ENCODE assay signal across 23 cellular contexts in the genomic region with DNA sequence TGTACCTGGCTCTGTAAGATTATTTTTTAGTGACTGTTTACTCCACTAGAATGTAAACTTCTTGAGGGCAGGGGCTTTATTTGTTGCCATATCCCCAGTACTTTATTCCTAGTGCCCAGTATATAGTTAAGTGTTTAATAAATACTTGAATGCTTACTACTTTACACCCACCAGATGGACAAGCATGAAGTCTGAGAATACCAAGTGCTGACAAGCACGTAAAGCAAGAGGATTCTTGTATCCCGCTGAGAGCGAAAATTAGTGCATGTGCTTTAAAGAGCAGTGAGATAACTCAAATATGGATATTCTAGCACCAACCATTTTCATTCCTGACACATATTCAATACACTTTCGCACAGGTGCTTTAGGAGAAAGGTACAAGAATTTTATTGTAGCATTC. TPM values are rescaled to one million over a fixed set of nuclear protein-coding genes. Genes with fewer than 3 reads are reported as not detected.
DNase-seq lines count a peak whose midpoint lies in the region; ATAC-seq and TF ChIP-seq lines count a peak whose summit lies in the region.
"Had no signal": no experiment of that assay in that cellular context is flagged by ENCODE, and none has a peak within 500 bp of the region (broad histone marks: within the 10 kb centered on the region; RNA-seq: fewer than 3 reads in every experiment).

No MANE protein-coding gene starts in this region.

- no peak for TF ChIP-seq CTCF in Caco-2 (IDR thresholded peaks at IDR 0.05; ENCODE audit: insufficient read depth in 1 of 2, low read depth in 1 of 2, low read length in 1 of 2, severe bottlenecking in 1 of 2, unreplicated experiment in 1 of 2)
- TF ChIP-seq CTCF in osteoblast (IDR thresholded peaks at IDR 0.05; ENCODE audit: extremely low read depth, low read depth, low read length): no peak

- no peak overlapping the region for H2AFZ ChIP-seq in osteoblast (ENCODE audit: low read length)

- peak overlapping the region; percentile 45 for H3K4me3 Mint-ChIP-seq in activated T-cell treated with anti-CD3 and anti-CD28 coated beads, Interleukin-2, amount 50 U/mL, for 4 hours
- peak overlapping the region; percentile 78 for H3K4me3 Mint-ChIP-seq in Caco-2 (ENCODE audit: unreplicated experiment)
- H3K4me3 Mint-ChIP-seq in central memory CD8-positive, alpha-beta T cell: peak overlapping the region; percentile 27

- H3K9me3 ChIP-seq in Caco-2: no peaks in the 10 kb centered on the region
- H3K9me3 ChIP-seq in osteoblast (ENCODE audit: low read depth, low read length): no peaks in the 10 kb centered on the region
- H3K9me3 ChIP-seq: gastroesophageal sphincter, neutrophil had no signal

- CTCF ChIA-PET in Caco-2 (lab: Charles Lee): no interaction called here
- CTCF ChIA-PET in HEK293T (lab: Yijun Ruan, JAX): no interaction called here

- no peak for DNase-seq in activated T-cell treated with anti-CD3 and anti-CD28 coated beads, Interleukin-2, amount 50 U/mL, for 4 hours
- DNase-seq in activated T-cell treated with anti-CD3 and anti-CD28 coated beads, Interleukin-2, amount 50 U/mL, for 1 hour: no peak
- DNase-seq in Caco-2: no peak
- no peak for DNase-seq in central memory CD8-positive, alpha-beta T cell (ENCODE audit: low spot score in 2 of 2)
- DNase-seq in osteoblast (ENCODE audit: insufficient read length, low spot score, missing footprints): peak; percentile 37
- no peak for DNase-seq in stimulated activated CD4-positive, alpha-beta T cell treated with anti-CD3 and anti-CD28 coated beads, Interleukin-12 subunit alpha, Interleukin-12 subunit beta, amount 100 ng/mL, for 4 hours
- no peak for DNase-seq in HEK293T (ENCODE audit: extremely low spot score)
- DNase-seq: activated CD8-positive, alpha-beta memory T cell treated with anti-CD3 and anti-CD28 coated beads, Interleukin-2, amount 50 U/mL, for 4 hours; activated naive CD4-positive, alpha-beta T cell treated with Interleukin-2 at 50 U/mL for 16 hours; aorta; caudate nucleus; dermis blood vessel endothelial cell; DMS 273 treated with DMSO at 0.1 percent for 48 hours; hypothalamus; left ventricle myocardium superior; NCI-H1092; NCI-H1930; NCI-H226; small intestine; stimulated activated CD4-positive, alpha-beta T cell treated with anti-CD3 and anti-CD28 coated beads, Interleukin-2, amount 100 ng/mL, for 24 hours had no signal

- H3K27me3 Mint-ChIP-seq in activated T-cell treated with anti-CD3 and anti-CD28 coated beads, Interleukin-2, amount 50 U/mL, for 4 hours (ENCODE audit: low read depth): peaks cover 11% of the 10 kb centered on the region
- H3K27me3 Mint-ChIP-seq in Caco-2 (ENCODE audit: insufficient read depth, unreplicated experiment): no peaks in the 10 kb centered on the region
- H3K27me3 Mint-ChIP-seq in central memory CD8-positive, alpha-beta T cell: no peaks in the 10 kb centered on the region

- no peaks in the 10 kb centered on the region for H4K20me1 ChIP-seq in osteoblast (ENCODE audit: insufficient read depth, low read length)

- intact Hi-C loops in Caco-2 (cut with micrococcal nuclease; ENCODE audit: unreplicated experiment): no loop called here

- no TSS peak for BruUV-seq in Caco-2 (replicated peaks; lab: Mats Ljungman, UMichigan)

- POLR2A ChIA-PET in Caco-2 (lab: Charles Lee): no interaction called here
- POLR2A ChIA-PET in HEK293T (lab: Yijun Ruan, JAX): no interaction called here

- peaks cover 10% of the 10 kb centered on the region for H3K9me3 Mint-ChIP-seq in activated T-cell treated with anti-CD3 and anti-CD28 coated beads, Interleukin-2, amount 50 U/mL, for 4 hours
- peaks cover 9% of the 10 kb centered on the region for H3K9me3 Mint-ChIP-seq in Caco-2 (ENCODE audit: unreplicated experiment)
- H3K9me3 Mint-ChIP-seq in central memory CD8-positive, alpha-beta T cell: peaks cover 6% of the 10 kb centered on the region

- H3K4me2 ChIP-seq in osteoblast (ENCODE audit: insufficient read depth, low read length): no peak overlapping the region

- H3K79me2 ChIP-seq in osteoblast (ENCODE audit: insufficient read depth, low read length): peaks cover 38% of the 10 kb centered on the region

- no peak overlapping the region for H3K27ac Mint-ChIP-seq in Caco-2 (ENCODE audit: unreplicated experiment)
- no peak overlapping the region for H3K27ac Mint-ChIP-seq in central memory CD8-positive, alpha-beta T cell (ENCODE audit: low read depth)

- peaks cover 5% of the 10 kb centered on the region for H3K36me3 Mint-ChIP-seq in activated T-cell treated with anti-CD3 and anti-CD28 coated beads, Interleukin-2, amount 50 U/mL, for 4 hours (ENCODE audit: insufficient read depth)
- peaks cover 19% of the 10 kb centered on the region for H3K36me3 Mint-ChIP-seq in Caco-2 (ENCODE audit: insufficient read depth, unreplicated experiment)
- peaks cover 5% of the 10 kb centered on the region for H3K36me3 Mint-ChIP-seq in central memory CD8-positive, alpha-beta T cell (ENCODE audit: insufficient read depth)

- H3K4me1 Mint-ChIP-seq in activated T-cell treated with anti-CD3 and anti-CD28 coated beads, Interleukin-2, amount 50 U/mL, for 4 hours (ENCODE audit: low read depth): peaks cover 2% of the 10 kb centered on the region
- H3K4me1 Mint-ChIP-seq in Caco-2 (ENCODE audit: low read depth, unreplicated experiment): no peaks in the 10 kb centered on the region
- H3K4me1 Mint-ChIP-seq in central memory CD8-positive, alpha-beta T cell: no peaks in the 10 kb centered on the region

- H3K27ac ChIP-seq in osteoblast (ENCODE audit: low read depth, low read length): no peak overlapping the region
- H3K27ac ChIP-seq: neutrophil, SJSA1 had no signal

- peaks cover 2% of the 10 kb centered on the region for H3K36me3 ChIP-seq in Caco-2 (ENCODE audit: control insufficient read depth, insufficient read depth, low read length)
- peaks cover 11% of the 10 kb centered on the region for H3K36me3 ChIP-seq in osteoblast (ENCODE audit: insufficient read depth, low read length)
- H3K36me3 ChIP-seq: neutrophil had no signal

- H3K4me3 ChIP-seq in Caco-2 (ENCODE audit: low read depth, low read length) (no peak overlapping the region), osteoblast (ENCODE audit: insufficient read depth, low read length) (no peak overlapping the region)

- ATAC-seq in activated T-cell treated with anti-CD3 and anti-CD28 coated beads, Interleukin-2, amount 50 U/mL, for 4 hours: no peak
- no peak for ATAC-seq in central memory CD8-positive, alpha-beta T cell (replicated peaks; ENCODE audit: extremely low read depth, poor library complexity, severe bottlenecking)
- ATAC-seq: gastroesophageal sphincter, left ventricle myocardium superior had no signal

- H3K27me3 ChIP-seq in Caco-2 (replicated peaks; ENCODE audit: control insufficient read depth, insufficient read depth, low read length): no peaks in the 10 kb centered on the region
- H3K27me3 ChIP-seq in osteoblast (ENCODE audit: insufficient read depth, low read length): no peaks in the 10 kb centered on the region
- H3K27me3 ChIP-seq: gastroesophageal sphincter, neutrophil had no signal

- no peaks in the 10 kb centered on the region for H3K4me1 ChIP-seq in Caco-2
- peaks cover 15% of the 10 kb centered on the region for H3K4me1 ChIP-seq in osteoblast (ENCODE audit: insufficient read depth, low read length)

TF ChIP-seq in HEK293T, 16 proteins besides CTCF, POLR2A, EP300 and RAD21:
- TF ChIP-seq TARDBP (IDR thresholded peaks at IDR 0.05): no peak
- TF ChIP-seq FOXA1 (IDR thresholded peaks at IDR 0.05): no peak
- TF ChIP-seq PKNOX1 (IDR thresholded peaks at IDR 0.05): no peak
- TF ChIP-seq ZNF384 (IDR thresholded peaks at IDR 0.05): no peak
- TF ChIP-seq ARNT (IDR thresholded peaks at IDR 0.05): no peak
- no peak for TF ChIP-seq FOXK2 (IDR thresholded peaks at IDR 0.05)
- no peak for TF ChIP-seq HDGF (IDR thresholded peaks at IDR 0.05; ENCODE audit: borderline replicate concordance)
- no peak for TF ChIP-seq SP1 (IDR thresholded peaks at IDR 0.05)
- no peak for TF ChIP-seq ELF4 (IDR thresholded peaks at IDR 0.05)
- TF ChIP-seq FOXM1 (IDR thresholded peaks at IDR 0.05; ENCODE audit: borderline replicate concordance): no peak
- TF ChIP-seq SUZ12 (IDR thresholded peaks at IDR 0.05): no peak
- no peak for TF ChIP-seq BHLHE40 (IDR thresholded peaks at IDR 0.05; ENCODE audit: borderline replicate concordance)

RNA-seq across cellular contexts. Expression of gene SCCPDH, which starts 1.5 kb away (rescaled TPM):
- total RNA-seq in activated T-cell treated with anti-CD3 and anti-CD28 coated beads, Interleukin-2, amount 50 U/mL, for 4 hours: 10 to 100 TPM; 17.6 to 27.0 (median 17.7) TPM
- total RNA-seq in Caco-2 (2022) (26.1 and 28.7 TPM in 2 replicates), osteoblast (49.9 and 56.3 TPM in 2 replicates)

Comparison
In these comparisons a context has a peak if more than half of its experiments do, and no peak if none do; other contexts are left out.
1. H3K4me3 Mint-ChIP-seq: peak in every context shown above with its lines; median percentile 78 in Caco-2; 45 in activated T-cell treated with anti-CD3 and anti-CD28 coated beads, Interleukin-2, amount 50 U/mL, for 4 hours; 27 in central memory CD8-positive, alpha-beta T cell.